Comparison of ENCODE assay signal across 1 cellular context in the genomic region with DNA sequence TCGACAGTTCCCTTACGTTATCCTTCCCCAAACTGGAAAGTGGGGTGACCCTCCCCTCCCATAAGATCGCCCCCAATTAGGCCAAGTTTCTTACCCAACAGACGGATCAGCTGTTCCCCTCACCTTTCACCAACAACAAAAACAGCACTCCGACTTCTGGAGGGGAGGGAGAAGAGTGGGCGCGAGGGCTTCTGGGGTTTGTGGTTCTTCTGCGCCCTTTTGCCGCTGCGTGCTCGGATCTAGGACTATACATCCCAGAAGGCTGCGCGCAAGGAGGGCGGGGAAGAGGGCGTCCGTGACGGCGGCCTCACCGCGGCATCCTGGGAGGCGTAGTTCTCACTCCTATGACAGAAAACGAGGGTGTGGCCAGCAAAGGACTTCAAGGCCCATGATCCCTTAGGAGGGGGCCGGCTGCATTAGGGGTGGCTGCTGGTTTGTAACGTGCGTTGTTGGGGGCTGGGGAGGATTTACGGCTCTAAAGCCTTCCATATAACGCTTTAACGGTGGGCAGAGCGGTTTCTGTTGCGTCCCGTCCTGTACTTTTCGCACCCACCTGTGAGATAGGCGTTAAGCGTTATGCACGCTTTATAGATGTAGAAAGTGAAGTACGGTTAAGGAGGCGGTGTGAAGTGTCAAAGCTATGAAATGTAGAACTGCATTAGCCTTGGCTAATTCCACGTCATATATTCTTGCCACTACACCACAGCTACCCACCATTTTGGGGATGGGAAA.
A peak's percentile ranks its signal among the peaks of the same experiment; 100 is the strongest.
TF ChIP-seq lines count a peak whose summit lies in the region.

A gene with protein sequence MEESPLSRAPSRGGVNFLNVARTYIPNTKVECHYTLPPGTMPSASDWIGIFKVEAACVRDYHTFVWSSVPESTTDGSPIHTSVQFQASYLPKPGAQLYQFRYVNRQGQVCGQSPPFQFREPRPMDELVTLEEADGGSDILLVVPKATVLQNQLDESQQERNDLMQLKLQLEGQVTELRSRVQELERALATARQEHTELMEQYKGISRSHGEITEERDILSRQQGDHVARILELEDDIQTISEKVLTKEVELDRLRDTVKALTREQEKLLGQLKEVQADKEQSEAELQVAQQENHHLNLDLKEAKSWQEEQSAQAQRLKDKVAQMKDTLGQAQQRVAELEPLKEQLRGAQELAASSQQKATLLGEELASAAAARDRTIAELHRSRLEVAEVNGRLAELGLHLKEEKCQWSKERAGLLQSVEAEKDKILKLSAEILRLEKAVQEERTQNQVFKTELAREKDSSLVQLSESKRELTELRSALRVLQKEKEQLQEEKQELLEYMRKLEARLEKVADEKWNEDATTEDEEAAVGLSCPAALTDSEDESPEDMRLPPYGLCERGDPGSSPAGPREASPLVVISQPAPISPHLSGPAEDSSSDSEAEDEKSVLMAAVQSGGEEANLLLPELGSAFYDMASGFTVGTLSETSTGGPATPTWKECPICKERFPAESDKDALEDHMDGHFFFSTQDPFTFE (minus strand): TSS at position 143 of the 732 bp plus-strand sequence. CDS start 2,210 bp downstream, outside the sequence.

TF ChIP-seq in HepG2, 621 proteins besides CTCF, POLR2A, EP300 and RAD21 (continued from another document and continues in another):
- TF ChIP-seq, protein P1, sequence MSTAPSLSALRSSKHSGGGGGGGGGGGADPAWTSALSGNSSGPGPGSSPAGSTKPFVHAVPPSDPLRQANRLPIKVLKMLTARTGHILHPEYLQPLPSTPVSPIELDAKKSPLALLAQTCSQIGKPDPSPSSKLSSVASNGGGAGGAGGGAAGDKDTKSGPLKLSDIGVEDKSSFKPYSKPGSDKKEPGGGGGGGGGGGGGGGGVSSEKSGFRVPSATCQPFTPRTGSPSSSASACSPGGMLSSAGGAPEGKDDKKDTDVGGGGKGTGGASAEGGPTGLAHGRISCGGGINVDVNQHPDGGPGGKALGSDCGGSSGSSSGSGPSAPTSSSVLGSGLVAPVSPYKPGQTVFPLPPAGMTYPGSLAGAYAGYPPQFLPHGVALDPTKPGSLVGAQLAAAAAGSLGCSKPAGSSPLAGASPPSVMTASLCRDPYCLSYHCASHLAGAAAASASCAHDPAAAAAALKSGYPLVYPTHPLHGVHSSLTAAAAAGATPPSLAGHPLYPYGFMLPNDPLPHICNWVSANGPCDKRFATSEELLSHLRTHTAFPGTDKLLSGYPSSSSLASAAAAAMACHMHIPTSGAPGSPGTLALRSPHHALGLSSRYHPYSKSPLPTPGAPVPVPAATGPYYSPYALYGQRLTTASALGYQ (CRISPR knock-in tag; IDR thresholded peaks at IDR 0.05) = no peak
- TF ChIP-seq ZNF543 (CRISPR knock-in tag; IDR thresholded peaks at IDR 0.05) (no peak), HOXA5 (CRISPR knock-in tag; IDR thresholded peaks at IDR 0.05) (no peak), ZNF350 (CRISPR knock-in tag; IDR thresholded peaks at IDR 0.05; ENCODE audit: borderline replicate concordance, low read depth) (peak; percentile 75; the same call in 1 of the 2 replicates), KDM1A (CRISPR knock-in tag; IDR thresholded peaks at IDR 0.05) (no peak), NFKBIZ (CRISPR knock-in tag; IDR thresholded peaks at IDR 0.05) (no peak), SNRNP70 (IDR thresholded peaks at IDR 0.05; ENCODE audit: low read depth, low read length) (no peak), RXRA (CRISPR knock-in tag; IDR thresholded peaks at IDR 0.05) (peak; percentile 59), U2AF2 (IDR thresholded peaks at IDR 0.05; ENCODE audit: low read depth, low read length) (no peak), ATM (IDR thresholded peaks at IDR 0.05; ENCODE audit: borderline replicate concordance) (no peak), ZNF782 (CRISPR knock-in tag; IDR thresholded peaks at IDR 0.05; ENCODE audit: borderline replicate concordance) (no peak), CEBPB (IDR thresholded peaks at IDR 0.05; ENCODE audit: borderline replicate concordance, low read depth, low read length) (no peak), ZNF138 (CRISPR knock-in tag; IDR thresholded peaks at IDR 0.05; ENCODE audit: low read depth) (no peak), PCBP1 (IDR thresholded peaks at IDR 0.05; ENCODE audit: borderline replicate concordance, low read depth, low read length) (peak; percentile 91), ZNF24 (IDR thresholded peaks at IDR 0.05) (no peak), ZFP62 (CRISPR knock-in tag; IDR thresholded peaks at IDR 0.05) (peak; percentile 98), ELF1 (CRISPR knock-in tag; IDR thresholded peaks at IDR 0.05) (peak; percentile 82), SSRP1 (CRISPR knock-in tag; IDR thresholded peaks at IDR 0.05) (0 out of 2 replicates have a peak, but pooled peaks have one; percentile 47), ZNF556 (CRISPR knock-in tag; IDR thresholded peaks at IDR 0.05; ENCODE audit: borderline replicate concordance) (peak; percentile 65; the same call in 1 of the 2 replicates), SOX13 (IDR thresholded peaks at IDR 0.05) (0 out of 2 replicates have a peak, but pooled peaks have one; percentile 8), SOX13 (CRISPR knock-in tag; conservative IDR thresholded peaks at IDR 0.05 in 1 of 2, IDR thresholded peaks at IDR 0.05 in 1 of 2) (no peak; a peak in 1 of 4 replicates), ZNF883 (CRISPR knock-in tag; IDR thresholded peaks at IDR 0.05; ENCODE audit: not compliant biosample characterization) (peak; percentile 39)
- TF ChIP-seq, protein P2, sequence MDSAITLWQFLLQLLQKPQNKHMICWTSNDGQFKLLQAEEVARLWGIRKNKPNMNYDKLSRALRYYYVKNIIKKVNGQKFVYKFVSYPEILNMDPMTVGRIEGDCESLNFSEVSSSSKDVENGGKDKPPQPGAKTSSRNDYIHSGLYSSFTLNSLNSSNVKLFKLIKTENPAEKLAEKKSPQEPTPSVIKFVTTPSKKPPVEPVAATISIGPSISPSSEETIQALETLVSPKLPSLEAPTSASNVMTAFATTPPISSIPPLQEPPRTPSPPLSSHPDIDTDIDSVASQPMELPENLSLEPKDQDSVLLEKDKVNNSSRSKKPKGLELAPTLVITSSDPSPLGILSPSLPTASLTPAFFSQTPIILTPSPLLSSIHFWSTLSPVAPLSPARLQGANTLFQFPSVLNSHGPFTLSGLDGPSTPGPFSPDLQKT (CRISPR knock-in tag; IDR thresholded peaks at IDR 0.05; ENCODE audit: borderline replicate concordance) = no peak; the same call in 1 of the 2 replicates
- TF ChIP-seq, protein P3, sequence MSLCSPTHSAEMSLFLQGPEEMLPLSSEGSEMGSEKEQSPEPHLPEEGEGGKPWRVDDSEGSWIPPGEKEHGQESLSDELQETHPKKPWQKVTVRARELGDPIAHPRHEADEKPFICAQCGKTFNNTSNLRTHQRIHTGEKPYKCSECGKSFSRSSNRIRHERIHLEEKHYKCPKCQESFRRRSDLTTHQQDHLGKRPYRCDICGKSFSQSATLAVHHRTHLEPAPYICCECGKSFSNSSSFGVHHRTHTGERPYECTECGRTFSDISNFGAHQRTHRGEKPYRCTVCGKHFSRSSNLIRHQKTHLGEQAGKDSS (CRISPR knock-in tag; IDR thresholded peaks at IDR 0.05; ENCODE audit: borderline replicate concordance, low read depth) = no peak
- TF ChIP-seq, protein P4, sequence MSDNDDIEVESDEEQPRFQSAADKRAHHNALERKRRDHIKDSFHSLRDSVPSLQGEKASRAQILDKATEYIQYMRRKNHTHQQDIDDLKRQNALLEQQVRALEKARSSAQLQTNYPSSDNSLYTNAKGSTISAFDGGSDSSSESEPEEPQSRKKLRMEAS (IDR thresholded peaks at IDR 0.05) = peak; percentile 69; the same call in 1 of the 2 replicates
- TF ChIP-seq, protein P5, sequence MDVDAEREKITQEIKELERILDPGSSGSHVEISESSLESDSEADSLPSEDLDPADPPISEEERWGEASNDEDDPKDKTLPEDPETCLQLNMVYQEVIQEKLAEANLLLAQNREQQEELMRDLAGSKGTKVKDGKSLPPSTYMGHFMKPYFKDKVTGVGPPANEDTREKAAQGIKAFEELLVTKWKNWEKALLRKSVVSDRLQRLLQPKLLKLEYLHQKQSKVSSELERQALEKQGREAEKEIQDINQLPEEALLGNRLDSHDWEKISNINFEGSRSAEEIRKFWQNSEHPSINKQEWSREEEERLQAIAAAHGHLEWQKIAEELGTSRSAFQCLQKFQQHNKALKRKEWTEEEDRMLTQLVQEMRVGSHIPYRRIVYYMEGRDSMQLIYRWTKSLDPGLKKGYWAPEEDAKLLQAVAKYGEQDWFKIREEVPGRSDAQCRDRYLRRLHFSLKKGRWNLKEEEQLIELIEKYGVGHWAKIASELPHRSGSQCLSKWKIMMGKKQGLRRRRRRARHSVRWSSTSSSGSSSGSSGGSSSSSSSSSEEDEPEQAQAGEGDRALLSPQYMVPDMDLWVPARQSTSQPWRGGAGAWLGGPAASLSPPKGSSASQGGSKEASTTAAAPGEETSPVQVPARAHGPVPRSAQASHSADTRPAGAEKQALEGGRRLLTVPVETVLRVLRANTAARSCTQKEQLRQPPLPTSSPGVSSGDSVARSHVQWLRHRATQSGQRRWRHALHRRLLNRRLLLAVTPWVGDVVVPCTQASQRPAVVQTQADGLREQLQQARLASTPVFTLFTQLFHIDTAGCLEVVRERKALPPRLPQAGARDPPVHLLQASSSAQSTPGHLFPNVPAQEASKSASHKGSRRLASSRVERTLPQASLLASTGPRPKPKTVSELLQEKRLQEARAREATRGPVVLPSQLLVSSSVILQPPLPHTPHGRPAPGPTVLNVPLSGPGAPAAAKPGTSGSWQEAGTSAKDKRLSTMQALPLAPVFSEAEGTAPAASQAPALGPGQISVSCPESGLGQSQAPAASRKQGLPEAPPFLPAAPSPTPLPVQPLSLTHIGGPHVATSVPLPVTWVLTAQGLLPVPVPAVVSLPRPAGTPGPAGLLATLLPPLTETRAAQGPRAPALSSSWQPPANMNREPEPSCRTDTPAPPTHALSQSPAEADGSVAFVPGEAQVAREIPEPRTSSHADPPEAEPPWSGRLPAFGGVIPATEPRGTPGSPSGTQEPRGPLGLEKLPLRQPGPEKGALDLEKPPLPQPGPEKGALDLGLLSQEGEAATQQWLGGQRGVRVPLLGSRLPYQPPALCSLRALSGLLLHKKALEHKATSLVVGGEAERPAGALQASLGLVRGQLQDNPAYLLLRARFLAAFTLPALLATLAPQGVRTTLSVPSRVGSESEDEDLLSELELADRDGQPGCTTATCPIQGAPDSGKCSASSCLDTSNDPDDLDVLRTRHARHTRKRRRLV (CRISPR knock-in tag; IDR thresholded peaks at IDR 0.05) = no peak
- TF ChIP-seq, protein P6, sequence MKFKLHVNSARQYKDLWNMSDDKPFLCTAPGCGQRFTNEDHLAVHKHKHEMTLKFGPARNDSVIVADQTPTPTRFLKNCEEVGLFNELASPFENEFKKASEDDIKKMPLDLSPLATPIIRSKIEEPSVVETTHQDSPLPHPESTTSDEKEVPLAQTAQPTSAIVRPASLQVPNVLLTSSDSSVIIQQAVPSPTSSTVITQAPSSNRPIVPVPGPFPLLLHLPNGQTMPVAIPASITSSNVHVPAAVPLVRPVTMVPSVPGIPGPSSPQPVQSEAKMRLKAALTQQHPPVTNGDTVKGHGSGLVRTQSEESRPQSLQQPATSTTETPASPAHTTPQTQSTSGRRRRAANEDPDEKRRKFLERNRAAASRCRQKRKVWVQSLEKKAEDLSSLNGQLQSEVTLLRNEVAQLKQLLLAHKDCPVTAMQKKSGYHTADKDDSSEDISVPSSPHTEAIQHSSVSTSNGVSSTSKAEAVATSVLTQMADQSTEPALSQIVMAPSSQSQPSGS (CRISPR knock-in tag; IDR thresholded peaks at IDR 0.05) = peak; percentile 78; the same call in 1 of the 2 replicates
- TF ChIP-seq, protein P7, sequence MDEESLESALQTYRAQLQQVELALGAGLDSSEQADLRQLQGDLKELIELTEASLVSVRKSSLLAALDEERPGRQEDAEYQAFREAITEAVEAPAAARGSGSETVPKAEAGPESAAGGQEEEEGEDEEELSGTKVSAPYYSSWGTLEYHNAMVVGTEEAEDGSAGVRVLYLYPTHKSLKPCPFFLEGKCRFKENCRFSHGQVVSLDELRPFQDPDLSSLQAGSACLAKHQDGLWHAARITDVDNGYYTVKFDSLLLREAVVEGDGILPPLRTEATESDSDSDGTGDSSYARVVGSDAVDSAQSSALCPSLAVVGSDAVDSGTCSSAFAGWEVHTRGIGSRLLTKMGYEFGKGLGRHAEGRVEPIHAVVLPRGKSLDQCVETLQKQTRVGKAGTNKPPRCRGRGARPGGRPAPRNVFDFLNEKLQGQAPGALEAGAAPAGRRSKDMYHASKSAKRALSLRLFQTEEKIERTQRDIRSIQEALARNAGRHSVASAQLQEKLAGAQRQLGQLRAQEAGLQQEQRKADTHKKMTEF (CRISPR knock-in tag; IDR thresholded peaks at IDR 0.05) = peak; percentile 80
- TF ChIP-seq, protein P8, sequence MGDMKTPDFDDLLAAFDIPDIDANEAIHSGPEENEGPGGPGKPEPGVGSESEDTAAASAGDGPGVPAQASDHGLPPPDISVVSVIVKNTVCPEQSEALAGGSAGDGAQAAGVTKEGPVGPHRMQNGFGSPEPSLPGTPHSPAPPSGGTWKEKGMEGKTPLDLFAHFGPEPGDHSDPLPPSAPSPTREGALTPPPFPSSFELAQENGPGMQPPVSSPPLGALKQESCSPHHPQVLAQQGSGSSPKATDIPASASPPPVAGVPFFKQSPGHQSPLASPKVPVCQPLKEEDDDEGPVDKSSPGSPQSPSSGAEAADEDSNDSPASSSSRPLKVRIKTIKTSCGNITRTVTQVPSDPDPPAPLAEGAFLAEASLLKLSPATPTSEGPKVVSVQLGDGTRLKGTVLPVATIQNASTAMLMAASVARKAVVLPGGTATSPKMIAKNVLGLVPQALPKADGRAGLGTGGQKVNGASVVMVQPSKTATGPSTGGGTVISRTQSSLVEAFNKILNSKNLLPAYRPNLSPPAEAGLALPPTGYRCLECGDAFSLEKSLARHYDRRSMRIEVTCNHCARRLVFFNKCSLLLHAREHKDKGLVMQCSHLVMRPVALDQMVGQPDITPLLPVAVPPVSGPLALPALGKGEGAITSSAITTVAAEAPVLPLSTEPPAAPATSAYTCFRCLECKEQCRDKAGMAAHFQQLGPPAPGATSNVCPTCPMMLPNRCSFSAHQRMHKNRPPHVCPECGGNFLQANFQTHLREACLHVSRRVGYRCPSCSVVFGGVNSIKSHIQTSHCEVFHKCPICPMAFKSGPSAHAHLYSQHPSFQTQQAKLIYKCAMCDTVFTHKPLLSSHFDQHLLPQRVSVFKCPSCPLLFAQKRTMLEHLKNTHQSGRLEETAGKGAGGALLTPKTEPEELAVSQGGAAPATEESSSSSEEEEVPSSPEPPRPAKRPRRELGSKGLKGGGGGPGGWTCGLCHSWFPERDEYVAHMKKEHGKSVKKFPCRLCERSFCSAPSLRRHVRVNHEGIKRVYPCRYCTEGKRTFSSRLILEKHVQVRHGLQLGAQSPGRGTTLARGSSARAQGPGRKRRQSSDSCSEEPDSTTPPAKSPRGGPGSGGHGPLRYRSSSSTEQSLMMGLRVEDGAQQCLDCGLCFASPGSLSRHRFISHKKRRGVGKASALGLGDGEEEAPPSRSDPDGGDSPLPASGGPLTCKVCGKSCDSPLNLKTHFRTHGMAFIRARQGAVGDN (CRISPR knock-in tag; IDR thresholded peaks at IDR 0.05) = peak; percentile 69
- TF ChIP-seq, protein P9, sequence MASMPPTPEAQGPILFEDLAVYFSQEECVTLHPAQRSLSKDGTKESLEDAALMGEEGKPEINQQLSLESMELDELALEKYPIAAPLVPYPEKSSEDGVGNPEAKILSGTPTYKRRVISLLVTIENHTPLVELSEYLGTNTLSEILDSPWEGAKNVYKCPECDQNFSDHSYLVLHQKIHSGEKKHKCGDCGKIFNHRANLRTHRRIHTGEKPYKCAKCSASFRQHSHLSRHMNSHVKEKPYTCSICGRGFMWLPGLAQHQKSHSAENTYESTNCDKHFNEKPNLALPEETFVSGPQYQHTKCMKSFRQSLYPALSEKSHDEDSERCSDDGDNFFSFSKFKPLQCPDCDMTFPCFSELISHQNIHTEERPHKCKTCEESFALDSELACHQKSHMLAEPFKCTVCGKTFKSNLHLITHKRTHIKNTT (CRISPR knock-in tag; IDR thresholded peaks at IDR 0.05) = peak; percentile 92; the same call in 1 of the 2 replicates
